ENCODE assay signal across 26 cellular contexts in genomic region chr4:108276690-108277089, GRCh38.
"Had no signal": no experiment of that assay in that cellular context is flagged by ENCODE, and none has a peak within 500 bp of the region (broad histone marks: within the 10 kb centered on the region; RNA-seq: fewer than 3 reads in every experiment).

No MANE protein-coding gene starts in this region.

- H3K9me3 ChIP-seq: left lung, ovary, sigmoid colon, spleen, tibial nerve, uterus had no signal

- H3K36me3 ChIP-seq: left lung, ovary, sigmoid colon, spleen, tibial nerve, uterus had no signal

- H3K27me3 Mint-ChIP-seq: naive thymus-derived CD4-positive, alpha-beta T cell; progenitor cell of endocrine pancreas; stimulated activated naive CD8-positive, alpha-beta T cell treated with anti-CD3 and anti-CD28 coated beads, Interleukin-15, Interleukin-2, amounts not matched to agents 100 ng/mL and 50 ng/mL, for 24 hours; type B pancreatic cell had no signal

- H3K4me3 ChIP-seq: left lung, lung, ovary, sigmoid colon, spleen, tibial nerve, uterus had no signal

- H3K4me3 Mint-ChIP-seq: immature natural killer cell; mesothelial cell of epicardium; naive thymus-derived CD4-positive, alpha-beta T cell; natural killer cell treated with Interleukin-12 subunit alpha and Interleukin-12 subunit beta and Interleukin-15 and Interleukin-18, amount 100 ng/mL, for 72 hours; stimulated activated effector memory CD8-positive, alpha-beta T cell treated with anti-CD3 and anti-CD28 coated beads, Interleukin-12 subunit alpha, Interleukin-12 subunit beta, amount 100 ng/mL, for 72 hours; stimulated activated naive CD8-positive, alpha-beta T cell treated with anti-CD3 and anti-CD28 coated beads, Interleukin-15, Interleukin-2, amounts not matched to agents 100 ng/mL and 50 ng/mL, for 24 hours; type B pancreatic cell had no signal

- H3K4me1 Mint-ChIP-seq: immature natural killer cell; mesothelial cell of epicardium; stimulated activated effector memory CD8-positive, alpha-beta T cell treated with anti-CD3 and anti-CD28 coated beads, Interleukin-12 subunit alpha, Interleukin-12 subunit beta, amount 100 ng/mL, for 72 hours had no signal

- H3K9me3 Mint-ChIP-seq: stimulated activated effector memory CD8-positive, alpha-beta T cell treated with anti-CD3 and anti-CD28 coated beads, Interleukin-12 subunit alpha, Interleukin-12 subunit beta, amount 100 ng/mL, for 72 hours; type B pancreatic cell had no signal

- FAIRE-seq: islet of Langerhans, kidney, small intestine had no signal

- DNase-seq: hypothalamus; immature natural killer cell; kidney; left colon; left lung; mesendoderm; naive thymus-derived CD4-positive, alpha-beta T cell; ovary; retina; right cardiac atrium; sigmoid colon; small intestine; spleen; stimulated activated CD4-positive, alpha-beta T cell treated with anti-CD3 and anti-CD28 coated beads, Interleukin-4, amount 100 ng/mL, for 24 hours; stimulated activated naive CD4-positive, alpha-beta T cell; substantia nigra; uterus had no signal

- ATAC-seq: left colon; left lung; naive thymus-derived CD4-positive, alpha-beta T cell; natural killer cell treated with Interleukin-12 subunit alpha and Interleukin-12 subunit beta and Interleukin-15 and Interleukin-18, amount 100 ng/mL, for 72 hours; right cardiac atrium; stimulated activated effector memory CD8-positive, alpha-beta T cell treated with anti-CD3 and anti-CD28 coated beads, Interleukin-12 subunit alpha, Interleukin-12 subunit beta, amount 100 ng/mL, for 72 hours had no signal

- H3K27ac ChIP-seq: left lung, ovary, sigmoid colon, spleen, tibial nerve, uterus had no signal

- H3K27me3 ChIP-seq: left lung, ovary, sigmoid colon, spleen, tibial nerve, uterus had no signal

- H3K27ac Mint-ChIP-seq: immature natural killer cell; mesothelial cell of epicardium; naive thymus-derived CD4-positive, alpha-beta T cell; natural killer cell treated with Interleukin-12 subunit alpha and Interleukin-12 subunit beta and Interleukin-15 and Interleukin-18, amount 100 ng/mL, for 72 hours; progenitor cell of endocrine pancreas; stimulated activated effector memory CD8-positive, alpha-beta T cell treated with anti-CD3 and anti-CD28 coated beads, Interleukin-12 subunit alpha, Interleukin-12 subunit beta, amount 100 ng/mL, for 72 hours; stimulated activated naive CD8-positive, alpha-beta T cell treated with anti-CD3 and anti-CD28 coated beads, Interleukin-15, Interleukin-2, amounts not matched to agents 100 ng/mL and 50 ng/mL, for 24 hours; type B pancreatic cell had no signal

- H3K36me3 Mint-ChIP-seq: immature natural killer cell; mesothelial cell of epicardium; natural killer cell treated with Interleukin-12 subunit alpha and Interleukin-12 subunit beta and Interleukin-15 and Interleukin-18, amount 100 ng/mL, for 72 hours; stimulated activated effector memory CD8-positive, alpha-beta T cell treated with anti-CD3 and anti-CD28 coated beads, Interleukin-12 subunit alpha, Interleukin-12 subunit beta, amount 100 ng/mL, for 72 hours; type B pancreatic cell had no signal

- H3K4me1 ChIP-seq: left lung, sigmoid colon, spleen, tibial nerve, uterus had no signal
